Comparison of ENCODE assay signal across 9 cellular contexts in genomic region chr13:32415019-32415418, GRCh38. TPM values are rescaled to one million over a fixed set of nuclear protein-coding genes. Genes with fewer than 3 reads are reported as not detected.
DNase-seq lines count a peak whose midpoint lies in the region; ATAC-seq and TF ChIP-seq lines count a peak whose summit lies in the region.
"Had no signal": no experiment of that assay in that cellular context is flagged by ENCODE, and none has a peak within 500 bp of the region (broad histone marks: within the 10 kb centered on the region; RNA-seq: fewer than 3 reads in every experiment).

No MANE protein-coding gene starts in this region.

- no peaks in the 10 kb centered on the region for H4K20me1 ChIP-seq in GM23338 (replicated peaks; ENCODE audit: insufficient read depth)

- ATAC-seq in CD8-positive, alpha-beta T cell = peak; percentile 73
- ATAC-seq in GM23338 (peak; percentile 92), left colon (peak; percentile 81), HG02884 (IDR thresholded peaks at IDR 0.05; ENCODE audit: unreplicated experiment) (no peak), GM21515 (IDR thresholded peaks at IDR 0.05; ENCODE audit: unreplicated experiment) (no peak)
- ATAC-seq: left cardiac atrium had no signal

- no peak overlapping the region for H3K4me3 ChIP-seq in CD8-positive, alpha-beta T cell (ENCODE audit: low read depth, low read length)
- H3K4me3 ChIP-seq in GM23338 (no peak overlapping the region), WERI-Rb-1 (ENCODE audit: low read depth, low read length) (no peak overlapping the region)

- 0 out of 2 replicates have a peak, but pooled peaks cover 4% of the 10 kb centered on the region for H3K9me2 ChIP-seq in GM23338 (ENCODE audit: insufficient read depth)

- peak in 2 of 7 experiments; percentile 21 to 48 for DNase-seq in CD8-positive, alpha-beta T cell
- DNase-seq in GM23338 (ENCODE audit: low spot score) = peak; percentile 82
- DNase-seq in WERI-Rb-1 = peak; percentile 21
- DNase-seq in left colon = peak in 1 of 2 donors; percentile 41
- DNase-seq in mesenteric fat pad (ENCODE audit: low spot score) = no peak
- no peak for DNase-seq in immature natural killer cell
- DNase-seq: left cardiac atrium had no signal

- H2AFZ ChIP-seq in GM23338 = no peak overlapping the region

- peaks cover 16% of the 10 kb centered on the region for H3K4me1 Mint-ChIP-seq in CD8-positive, alpha-beta T cell (ENCODE audit: low read depth)
- peaks cover 6% of the 10 kb centered on the region; the same call in 2 of the 3 replicates for H3K4me1 Mint-ChIP-seq in GM23338
- peaks cover 11 to 27% of the 10 kb centered on the region in 2 donors for H3K4me1 Mint-ChIP-seq in immature natural killer cell

- H3F3A ChIP-seq in GM23338 (replicated peaks; ENCODE audit: low read depth) = no peaks in the 10 kb centered on the region

- intact Hi-C loops in CD8-positive, alpha-beta T cell (cut with DNase I, micrococcal nuclease) = no loop called here
- intact Hi-C loops in left colon (cut with DNase I, micrococcal nuclease) = no loop called here

- no peaks in the 10 kb centered on the region for H3K27me3 ChIP-seq in CD8-positive, alpha-beta T cell (ENCODE audit: insufficient read depth, low read length)
- H3K27me3 ChIP-seq in GM23338 (ENCODE audit: insufficient read depth) (peaks cover 5% of the 10 kb centered on the region; the same call in 1 of the 2 replicates), WERI-Rb-1 (ENCODE audit: insufficient read depth, low read depth, severe bottlenecking) (no peaks in the 10 kb centered on the region)

- no peak overlapping the region for H3K27ac Mint-ChIP-seq in CD8-positive, alpha-beta T cell
- no peak overlapping the region for H3K27ac Mint-ChIP-seq in GM23338
- H3K27ac Mint-ChIP-seq in immature natural killer cell = no peak overlapping the region

- no peaks in the 10 kb centered on the region for H3K4me1 ChIP-seq in CD8-positive, alpha-beta T cell (ENCODE audit: insufficient read depth, low read length)
- peaks cover 6% of the 10 kb centered on the region; the same call in 1 of the 2 replicates for H3K4me1 ChIP-seq in GM23338 (ENCODE audit: insufficient read depth)

- POLR2A ChIA-PET in CD8-positive, alpha-beta T cell (lab: Charles Lee) = interaction anchor here (1.0 kb wide), 1 partner anchor 11 kb away, joined by 4 read pairs; no protein-coding TSS in a partner anchor

- H3K9me3 Mint-ChIP-seq in CD8-positive, alpha-beta T cell = peaks cover 4% of the 10 kb centered on the region
- H3K9me3 Mint-ChIP-seq in GM23338 (peaks cover 25% of the 10 kb centered on the region), immature natural killer cell (peaks cover 0 to 2% (median 0%) of the 10 kb centered on the region in 6 donors)

- no peak overlapping the region for H3K4me3 Mint-ChIP-seq in CD8-positive, alpha-beta T cell
- no peak overlapping the region for H3K4me3 Mint-ChIP-seq in GM23338
- no peak overlapping the region for H3K4me3 Mint-ChIP-seq in immature natural killer cell

- no peak overlapping the region for H3K4me2 ChIP-seq in GM23338

- H3K27me3 Mint-ChIP-seq in CD8-positive, alpha-beta T cell (ENCODE audit: low read depth) = no peaks in the 10 kb centered on the region
- H3K27me3 Mint-ChIP-seq in GM23338 (ENCODE audit: insufficient read depth, low read depth, poor library complexity) (peaks cover 9% of the 10 kb centered on the region), immature natural killer cell (ENCODE audit: low read depth in 3 of 3) (peaks cover 0 to 3% (median 2%) of the 10 kb centered on the region in 3 donors)

- no peaks in the 10 kb centered on the region for H3K9me3 ChIP-seq in CD8-positive, alpha-beta T cell (ENCODE audit: low read length)
- no peaks in the 10 kb centered on the region for H3K9me3 ChIP-seq in WERI-Rb-1 (ENCODE audit: severe bottlenecking)

- H3K79me2 ChIP-seq in GM23338 (replicated peaks; ENCODE audit: insufficient read depth) = no peaks in the 10 kb centered on the region

- CTCF ChIA-PET in CD8-positive, alpha-beta T cell (lab: Charles Lee) = interaction anchor here (1.0 to 2.0 kb wide), 3 partner anchors 9 to 27 kb away, joined by 3 to 11 read pairs (median 4); no protein-coding TSS in a partner anchor

- peaks cover 3% of the 10 kb centered on the region for H3K36me3 ChIP-seq in CD8-positive, alpha-beta T cell (ENCODE audit: insufficient read depth, low read length)
- no peaks in the 10 kb centered on the region for H3K36me3 ChIP-seq in GM23338 (ENCODE audit: insufficient read depth)
- no peaks in the 10 kb centered on the region for H3K36me3 ChIP-seq in WERI-Rb-1

- no peak overlapping the region for H3K27ac ChIP-seq in CD8-positive, alpha-beta T cell (ENCODE audit: low read depth, low read length)
- no peak overlapping the region for H3K27ac ChIP-seq in GM23338 (ENCODE audit: low read depth)
- H3K27ac ChIP-seq in WERI-Rb-1 = no peak overlapping the region

- TF ChIP-seq CTCF in CD8-positive, alpha-beta T cell (IDR thresholded peaks at IDR 0.05) = no peak
- peak; percentile 76 to 90 for TF ChIP-seq CTCF in GM23338 (conservative IDR thresholded peaks at IDR 0.05; ENCODE audit: low read depth in 2 of 2)
- peak; percentile 62 for TF ChIP-seq CTCF in WERI-Rb-1 (IDR thresholded peaks at IDR 0.05; ENCODE audit: low read depth, low read length)

- H3K36me3 Mint-ChIP-seq in CD8-positive, alpha-beta T cell = peaks cover 35% of the 10 kb centered on the region
- peaks cover 25% of the 10 kb centered on the region for H3K36me3 Mint-ChIP-seq in GM23338 (ENCODE audit: low read depth)
- H3K36me3 Mint-ChIP-seq in immature natural killer cell = peaks cover 9 to 23% (median 16%) of the 10 kb centered on the region in 3 donors

TF ChIP-seq in GM23338, 12 proteins besides CTCF, POLR2A, EP300 and RAD21:
- TF ChIP-seq ZNF462 (CRISPR knock-in tag; IDR thresholded peaks at IDR 0.05) (0 out of 2 replicates have a peak, but pooled peaks have one; percentile 12), ZNF114 (CRISPR knock-in tag; IDR thresholded peaks at IDR 0.05) (0 out of 2 replicates have a peak, but pooled peaks have one; percentile 9), CREB1 (CRISPR knock-in tag; IDR thresholded peaks at IDR 0.05; ENCODE audit: low read depth) (no peak)

RNA-seq across cellular contexts. Expression of gene N4BP2L1, which starts 12.9 kb away (rescaled TPM):
- total RNA-seq in CD8-positive, alpha-beta T cell = 10 to 100 TPM; 53.2 to 54.1 TPM
- total RNA-seq in GM23338 (2014; rRNA removed; shearing (Covaris generic)) = 3.0 and 4.1 TPM in 2 replicates
- 1.8 and 3.3 TPM in 2 replicates for polyA plus RNA-seq in GM23338 (2016; fragmentation: Nextera tagmentation; extraction: Ambion mirVana)
- total RNA-seq in left colon = 10 to 100 TPM in 1 of 2 donors, 1 to 10 TPM in 1; 6.6 to 10.5 TPM
- total RNA-seq in mesenteric fat pad = 10.1 TPM
- polyA plus RNA-seq in immature natural killer cell = 10 to 100 TPM; 48.9 to 74.6 (median 67.6) TPM

Comparison
In these comparisons a context has a peak if more than half of its experiments do, and no peak if none do; other contexts are left out.
1. ATAC-seq: peak in CD8-positive, alpha-beta T cell (single experiment), GM23338 (single experiment) and left colon (single experiment); none in HG02884 (single experiment) and GM21515 (single experiment).
2. DNase-seq: peak in GM23338 (single experiment) and WERI-Rb-1 (single experiment); none in mesenteric fat pad (single experiment) and immature natural killer cell (0 of 3).